ENCODE assay signal across 1 cellular context in genomic region chr5:165559645-165560044, GRCh38.
TF ChIP-seq lines count a peak whose summit lies in the region.

No MANE protein-coding gene starts in this region.

TF ChIP-seq in GM23338, 12 proteins besides CTCF, POLR2A, EP300 and RAD21 (continued from another document):
- TF ChIP-seq, protein P1, sequence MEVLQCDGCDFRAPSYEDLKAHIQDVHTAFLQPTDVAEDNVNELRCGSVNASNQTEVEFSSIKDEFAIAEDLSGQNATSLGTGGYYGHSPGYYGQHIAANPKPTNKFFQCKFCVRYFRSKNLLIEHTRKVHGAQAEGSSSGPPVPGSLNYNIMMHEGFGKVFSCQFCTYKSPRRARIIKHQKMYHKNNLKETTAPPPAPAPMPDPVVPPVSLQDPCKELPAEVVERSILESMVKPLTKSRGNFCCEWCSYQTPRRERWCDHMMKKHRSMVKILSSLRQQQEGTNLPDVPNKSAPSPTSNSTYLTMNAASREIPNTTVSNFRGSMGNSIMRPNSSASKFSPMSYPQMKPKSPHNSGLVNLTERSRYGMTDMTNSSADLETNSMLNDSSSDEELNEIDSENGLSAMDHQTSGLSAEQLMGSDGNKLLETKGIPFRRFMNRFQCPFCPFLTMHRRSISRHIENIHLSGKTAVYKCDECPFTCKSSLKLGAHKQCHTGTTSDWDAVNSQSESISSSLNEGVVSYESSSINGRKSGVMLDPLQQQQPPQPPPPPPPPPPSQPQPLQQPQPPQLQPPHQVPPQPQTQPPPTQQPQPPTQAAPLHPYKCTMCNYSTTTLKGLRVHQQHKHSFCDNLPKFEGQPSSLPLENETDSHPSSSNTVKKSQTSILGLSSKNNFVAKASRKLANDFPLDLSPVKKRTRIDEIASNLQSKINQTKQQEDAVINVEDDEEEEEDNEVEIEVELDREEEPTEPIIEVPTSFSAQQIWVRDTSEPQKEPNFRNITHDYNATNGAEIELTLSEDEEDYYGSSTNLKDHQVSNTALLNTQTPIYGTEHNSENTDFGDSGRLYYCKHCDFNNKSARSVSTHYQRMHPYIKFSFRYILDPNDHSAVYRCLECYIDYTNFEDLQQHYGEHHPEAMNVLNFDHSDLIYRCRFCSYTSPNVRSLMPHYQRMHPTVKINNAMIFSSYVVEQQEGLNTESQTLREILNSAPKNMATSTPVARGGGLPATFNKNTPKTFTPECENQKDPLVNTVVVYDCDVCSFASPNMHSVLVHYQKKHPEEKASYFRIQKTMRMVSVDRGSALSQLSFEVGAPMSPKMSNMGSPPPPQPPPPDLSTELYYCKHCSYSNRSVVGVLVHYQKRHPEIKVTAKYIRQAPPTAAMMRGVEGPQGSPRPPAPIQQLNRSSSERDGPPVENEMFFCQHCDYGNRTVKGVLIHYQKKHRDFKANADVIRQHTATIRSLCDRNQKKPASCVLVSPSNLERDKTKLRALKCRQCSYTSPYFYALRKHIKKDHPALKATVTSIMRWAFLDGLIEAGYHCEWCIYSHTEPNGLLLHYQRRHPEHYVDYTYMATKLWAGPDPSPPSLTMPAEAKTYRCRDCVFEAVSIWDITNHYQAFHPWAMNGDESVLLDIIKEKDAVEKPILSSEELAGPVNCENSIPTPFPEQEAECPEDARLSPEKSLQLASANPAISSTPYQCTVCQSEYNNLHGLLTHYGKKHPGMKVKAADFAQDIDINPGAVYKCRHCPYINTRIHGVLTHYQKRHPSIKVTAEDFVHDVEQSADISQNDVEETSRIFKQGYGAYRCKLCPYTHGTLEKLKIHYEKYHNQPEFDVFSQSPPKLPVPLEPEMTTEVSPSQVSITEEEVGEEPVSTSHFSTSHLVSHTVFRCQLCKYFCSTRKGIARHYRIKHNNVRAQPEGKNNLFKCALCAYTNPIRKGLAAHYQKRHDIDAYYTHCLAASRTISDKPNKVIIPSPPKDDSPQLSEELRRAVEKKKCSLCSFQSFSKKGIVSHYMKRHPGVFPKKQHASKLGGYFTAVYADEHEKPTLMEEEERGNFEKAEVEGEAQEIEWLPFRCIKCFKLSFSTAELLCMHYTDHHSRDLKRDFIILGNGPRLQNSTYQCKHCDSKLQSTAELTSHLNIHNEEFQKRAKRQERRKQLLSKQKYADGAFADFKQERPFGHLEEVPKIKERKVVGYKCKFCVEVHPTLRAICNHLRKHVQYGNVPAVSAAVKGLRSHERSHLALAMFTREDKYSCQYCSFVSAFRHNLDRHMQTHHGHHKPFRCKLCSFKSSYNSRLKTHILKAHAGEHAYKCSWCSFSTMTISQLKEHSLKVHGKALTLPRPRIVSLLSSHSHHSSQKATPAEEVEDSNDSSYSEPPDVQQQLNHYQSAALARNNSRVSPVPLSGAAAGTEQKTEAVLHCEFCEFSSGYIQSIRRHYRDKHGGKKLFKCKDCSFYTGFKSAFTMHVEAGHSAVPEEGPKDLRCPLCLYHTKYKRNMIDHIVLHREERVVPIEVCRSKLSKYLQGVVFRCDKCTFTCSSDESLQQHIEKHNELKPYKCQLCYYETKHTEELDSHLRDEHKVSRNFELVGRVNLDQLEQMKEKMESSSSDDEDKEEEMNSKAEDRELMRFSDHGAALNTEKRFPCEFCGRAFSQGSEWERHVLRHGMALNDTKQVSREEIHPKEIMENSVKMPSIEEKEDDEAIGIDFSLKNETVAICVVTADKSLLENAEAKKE (CRISPR knock-in tag; IDR thresholded peaks at IDR 0.05), result no peak
- TF ChIP-seq REST (IDR thresholded peaks at IDR 0.05; ENCODE audit: unreplicated experiment), result no peak
